Comparison of ENCODE assay signal across 16 cellular contexts in genomic region chr15:74340139-74340538, GRCh38. TPM values are rescaled to one million over a fixed set of nuclear protein-coding genes. Genes with fewer than 3 reads are reported as not detected.
DNase-seq lines count a peak whose midpoint lies in the region; ATAC-seq, FAIRE-seq and TF ChIP-seq lines count a peak whose summit lies in the region.
"Had no signal": no experiment of that assay in that cellular context is flagged by ENCODE, and none has a peak within 500 bp of the region (broad histone marks: within the 10 kb centered on the region; RNA-seq: fewer than 3 reads in every experiment).

No MANE protein-coding gene starts in this region.

- peaks cover 9% of the 10 kb centered on the region for H4K20me1 ChIP-seq in K562 (replicated peaks; ENCODE audit: control insufficient read depth, insufficient read depth, low read length)

- H3K79me1 ChIP-seq in mesendoderm (ENCODE audit: low read length) = no peaks in the 10 kb centered on the region

- H3K4me2 ChIP-seq in K562 (ENCODE audit: insufficient read depth, low read length) (no peak overlapping the region), mesendoderm (ENCODE audit: low read length) (no peak overlapping the region)

- TF ChIP-seq RAD21 in K562 (CRISPR knock-in tag; conservative IDR thresholded peaks at IDR 0.05 in 1 of 2, IDR thresholded peaks at IDR 0.05 in 1 of 2) = no peak

- intact Hi-C loops in K562 (cut with micrococcal nuclease) = no loop called here
- intact Hi-C loops in CD8-positive, alpha-beta T cell (cut with DNase I, micrococcal nuclease) = loop anchor here in 1 of 2 experiments (10.0 kb wide), 1 partner anchor 1405 kb away; no protein-coding TSS in a partner anchor

- no peak overlapping the region for H4K5ac ChIP-seq in mesendoderm (ENCODE audit: low read length)

- H2AK5ac ChIP-seq in mesendoderm (ENCODE audit: low read length) = no peak overlapping the region

- no peak overlapping the region for H2BK120ac ChIP-seq in mesendoderm (ENCODE audit: low read depth, low read length)

- no peak for TF ChIP-seq CTCF in K562 (IDR thresholded peaks at IDR 0.05 in 2 of 3, conservative IDR thresholded peaks at IDR 0.05 in 1 of 3; ENCODE audit: insufficient read depth in 2 of 3, low read depth in 1 of 3, low read length in 3 of 3)
- TF ChIP-seq CTCF in CD8-positive, alpha-beta T cell (IDR thresholded peaks at IDR 0.05) = no peak

- no peak overlapping the region for H3K4ac ChIP-seq in mesendoderm (ENCODE audit: low read depth, low read length)

- no peak overlapping the region for H3K27ac Mint-ChIP-seq in CD8-positive, alpha-beta T cell
- H3K27ac Mint-ChIP-seq: activated CD4-positive, alpha-beta memory T cell treated with anti-CD3 and anti-CD28 coated beads, Interleukin-2, amount 10 ng/mL, durations not matched to agents 7 days and 5 days; activated T-helper 2 cell treated with anti-CD3 and anti-CD28 coated beads, Interferon-gamma antibody, Interleukin-2, Interleukin-4, amounts not matched to agents 10 μg/mL and 5 μg/mL and 100 μg/mL, durations not matched to agents 14 hours and 24 hours and 36 hours had no signal

- no peak overlapping the region for H3K4me3 Mint-ChIP-seq in CD8-positive, alpha-beta T cell
- H3K4me3 Mint-ChIP-seq: activated CD4-positive, alpha-beta memory T cell treated with anti-CD3 and anti-CD28 coated beads, Interleukin-2, amount 10 ng/mL, durations not matched to agents 7 days and 5 days had no signal

- peaks cover 2% of the 10 kb centered on the region for H3K27me3 Mint-ChIP-seq in CD8-positive, alpha-beta T cell (ENCODE audit: low read depth)

- no peak for TF ChIP-seq POLR2A in K562 (conservative IDR thresholded peaks at IDR 0.05)

- H2BK15ac ChIP-seq in mesendoderm (replicated peaks; ENCODE audit: low read depth) = no peak overlapping the region

- no peak overlapping the region for H3K23ac ChIP-seq in mesendoderm (ENCODE audit: low read length)

- H3K18ac ChIP-seq in mesendoderm (ENCODE audit: low read length) = no peak overlapping the region

- CTCF ChIA-PET in K562 (lab: Yijun Ruan, JAX; ENCODE audit: low intra/inter-chr PET ratio) = no interaction called here
- CTCF ChIA-PET in CD8-positive, alpha-beta T cell (lab: Charles Lee) = interaction anchor here (0.6 kb wide), 1 partner anchor 99 kb away, joined by 3 read pairs; no protein-coding TSS in a partner anchor

- H3K36me3 Mint-ChIP-seq in CD8-positive, alpha-beta T cell = no peaks in the 10 kb centered on the region

- ATAC-seq in K562 = no peak
- no peak for ATAC-seq in HG02798 (IDR thresholded peaks at IDR 0.05; ENCODE audit: poor library complexity, unreplicated experiment)
- no peak for ATAC-seq in GM21529 (IDR thresholded peaks at IDR 0.05; ENCODE audit: unreplicated experiment)
- no peak for ATAC-seq in CD8-positive, alpha-beta T cell

- H3K9me3 ChIP-seq in K562 (replicated peaks; ENCODE audit: control insufficient read depth, insufficient read depth, low read depth, low read length) = no peaks in the 10 kb centered on the region
- H3K9me3 ChIP-seq in CD8-positive, alpha-beta T cell (ENCODE audit: low read length) = no peaks in the 10 kb centered on the region

- 2% methylated on average over 4 of the region's 4 CpGs for WGBS in K562 (ENCODE audit: insufficient coverage, low coverage, missing lambda C conversion rate)
- no CpG with 5 or more reads among the region's 4 CpGs for WGBS in mesendoderm (ENCODE audit: extremely low coverage, insufficient coverage, low lambda C conversion rate)

- H3K36me3 ChIP-seq in K562 (ENCODE audit: control insufficient read depth, insufficient read depth, low read length) (no peaks in the 10 kb centered on the region), mesendoderm (ENCODE audit: control insufficient read depth, insufficient read depth, low read length) (no peaks in the 10 kb centered on the region)
- no peaks in the 10 kb centered on the region for H3K36me3 ChIP-seq in CD8-positive, alpha-beta T cell (ENCODE audit: insufficient read depth, low read length)

- BruUV-seq in K562 (replicated peaks; lab: Mats Ljungman, UMichigan) = no TSS peak

- H3K4me1 Mint-ChIP-seq in CD8-positive, alpha-beta T cell (ENCODE audit: low read depth) = no peaks in the 10 kb centered on the region
- H3K4me1 Mint-ChIP-seq: activated CD4-positive, alpha-beta memory T cell treated with anti-CD3 and anti-CD28 coated beads, Interleukin-2, amount 10 ng/mL, durations not matched to agents 7 days and 5 days had no signal

- H3K27me3 ChIP-seq in K562 (ENCODE audit: control insufficient read depth in 2 of 2, insufficient read depth in 2 of 2, low read length in 2 of 2) = peaks cover 20 to 83% of the 10 kb centered on the region in 2 experiments
- no peaks in the 10 kb centered on the region for H3K27me3 ChIP-seq in mesendoderm (ENCODE audit: insufficient read depth, low read length, poor library complexity)
- H3K27me3 ChIP-seq in CD8-positive, alpha-beta T cell (ENCODE audit: insufficient read depth, low read length) = no peaks in the 10 kb centered on the region

- H3K27ac ChIP-seq in K562 (ENCODE audit: extremely low read depth, low read depth, low read length) = no peak overlapping the region
- H3K27ac ChIP-seq in mesendoderm (ENCODE audit: low read depth, low read length) = no peak overlapping the region
- no peak overlapping the region for H3K27ac ChIP-seq in CD8-positive, alpha-beta T cell (ENCODE audit: low read depth, low read length)
- H3K27ac ChIP-seq: parathyroid adenoma had no signal

- no peak overlapping the region for H4K8ac ChIP-seq in mesendoderm (ENCODE audit: low read depth, low read length)

- H3K79me2 ChIP-seq in K562 (ENCODE audit: control insufficient read depth, insufficient read depth, low read length) = no peaks in the 10 kb centered on the region
- no peaks in the 10 kb centered on the region for H3K79me2 ChIP-seq in mesendoderm (ENCODE audit: control insufficient read depth, insufficient read depth, low read length)
- H3K79me2 ChIP-seq: parathyroid adenoma had no signal

- H3K9ac ChIP-seq in K562 (ENCODE audit: insufficient read depth in 1 of 2, low read depth in 2 of 2, low read length in 2 of 2) (no peak overlapping the region), mesendoderm (ENCODE audit: low read length) (no peak overlapping the region)
- H3K9ac ChIP-seq: parathyroid adenoma had no signal

- H2AFZ ChIP-seq in K562 (ENCODE audit: low read depth, low read length) = no peak overlapping the region
- H2AFZ ChIP-seq: parathyroid adenoma had no signal

- H3K9me1 ChIP-seq in K562 (ENCODE audit: control insufficient read depth, insufficient read depth, low read length) = peaks cover 2% of the 10 kb centered on the region

- H3K4me1 ChIP-seq in K562 (replicated peaks in 1 of 2; ENCODE audit: control insufficient read depth in 2 of 2, insufficient read depth in 2 of 2, low read length in 2 of 2) (peaks cover 0 to 5% of the 10 kb centered on the region in 2 experiments; a peak in 2 of 5 replicates), mesendoderm (ENCODE audit: control insufficient read depth, low read depth, low read length) (no peaks in the 10 kb centered on the region)
- H3K4me1 ChIP-seq in CD8-positive, alpha-beta T cell (ENCODE audit: insufficient read depth, low read length) = no peaks in the 10 kb centered on the region
- H3K4me1 ChIP-seq: parathyroid adenoma had no signal

- no peaks in the 10 kb centered on the region for H3K9me3 Mint-ChIP-seq in CD8-positive, alpha-beta T cell
- H3K9me3 Mint-ChIP-seq: activated CD4-positive, alpha-beta memory T cell treated with anti-CD3 and anti-CD28 coated beads, Interleukin-2, amount 10 ng/mL, durations not matched to agents 7 days and 5 days; activated T-helper 2 cell treated with anti-CD3 and anti-CD28 coated beads, Interferon-gamma antibody, Interleukin-2, Interleukin-4, amounts not matched to agents 10 μg/mL and 5 μg/mL and 100 μg/mL, durations not matched to agents 14 hours and 24 hours and 36 hours had no signal

- in situ Hi-C loops in K562 (cut with MboI) = loop anchor here (25.0 kb wide), 1 partner anchor 947 kb away; the partner anchor contains the start of gene GOLGA6D

- no peak overlapping the region for H2BK5ac ChIP-seq in mesendoderm (ENCODE audit: low read length)

- POLR2A ChIA-PET in K562 (lab: Yijun Ruan, JAX) = interaction anchor here (0.5 to 1.4 kb wide), 2 partner anchors 10 to 72 kb away, joined by 4 read pairs; no protein-coding TSS in a partner anchor
- POLR2A ChIA-PET in CD8-positive, alpha-beta T cell (lab: Charles Lee) = no interaction called here

- TF ChIP-seq EP300 in K562 (IDR thresholded peaks at IDR 0.05; ENCODE audit: low read length) = no peak

- H3K4me3 ChIP-seq in K562 (no peak overlapping the region), mesendoderm (ENCODE audit: low read length) (no peak overlapping the region)
- H3K4me3 ChIP-seq in CD8-positive, alpha-beta T cell (ENCODE audit: low read depth, low read length) = no peak overlapping the region

- no peak overlapping the region for H3K56ac ChIP-seq in mesendoderm (ENCODE audit: low read length)

- DNase-seq in EH (ENCODE audit: low read depth) (peak; percentile 61), NOMO-1 treated with DMSO at 0.1 percent for 48 hours (lab: John Stamatoyannopoulos, UW; ENCODE audit: unreplicated experiment) (peak; percentile 59), K562 (ENCODE audit: extremely low read depth in 1 of 4, low spot score in 3 of 4) (no peak), mesendoderm (peak; percentile 60), NCI-H128 (lab: John Stamatoyannopoulos, UW; ENCODE audit: unreplicated experiment) (no peak)
- no peak for DNase-seq in CD8-positive, alpha-beta T cell
- DNase-seq: activated CD4-positive, alpha-beta memory T cell treated with anti-CD3 and anti-CD28 coated beads, Interleukin-2, amount 10 ng/mL, durations not matched to agents 7 days and 5 days; DMS53; NCI-H1417 treated with DMSO at 0.1 percent for 48 hours; NCI-H524 had no signal

- FAIRE-seq in K562 (lab: Jason Lieb, UNC) = peak; percentile 15
- FAIRE-seq: frontal cortex had no signal

RNA-seq across cellular contexts. Expression of gene CYP11A1, which starts 27.3 kb away (rescaled TPM):
- total RNA-seq in K562 (2011; cell fraction: chromatin; rRNA removed; ENCODE audit: low replicate concordance) = 0.21 TPM in 1 of 2 replicates, not detected in the other
- total RNA-seq in K562 (2011; cell fraction: nucleolus; rRNA removed) = not detected in 2 replicates
- not detected in 2 replicates for total RNA-seq in K562 (2011; cell fraction: nucleoplasm; rRNA removed)
- total RNA-seq in K562 (2014; rRNA removed) (0.12 TPM in 1 of 2 replicates, not detected in the other), K562 (2014; rRNA removed; fragmentation: Illumina TruSeq; extraction: Trizol) (not detected in 2 replicates), K562 (2015; rRNA removed; fragmentation: Illumina TruSeq; extraction: Trizol) (not detected in 2 replicates), K562 (2021) (0.16 and 0.25 TPM in 2 replicates)
- polyA plus RNA-seq in K562 (2011; rRNA removed) (0.23 and 0.24 TPM in 2 replicates), K562 (2014; fragmentation: Illumina TruSeq; extraction: Trizol) (0.06 TPM in 1 of 2 replicates, not detected in the other), K562 (2014; fragmentation: Nextera tagmentation; extraction: Ambion mirVana) (under 1 TPM; 0.06 to 0.10 TPM), K562 (2014; rRNA removed) (not detected in 2 replicates)
- polyA plus RNA-seq in K562 (2011; cell fraction: cytosol; rRNA removed) = 0.07 and 0.37 TPM in 2 replicates
- 0.08 and 0.61 TPM in 2 replicates for polyA plus RNA-seq in K562 (2011; cell fraction: nucleus; rRNA removed)
- 0.22 and 1.5 TPM in 2 replicates for polyA plus RNA-seq in K562 (2012)
- polyA minus RNA-seq in K562 (2011; rRNA and poly(A)+ RNA removed) = 0.35 TPM in 1 of 2 replicates, not detected in the other
- polyA minus RNA-seq in K562 (2011; cell fraction: cytosol; rRNA and poly(A)+ RNA removed) = 0.38 TPM in 1 of 2 replicates, not detected in the other
- not detected in 2 replicates for polyA minus RNA-seq in K562 (2011; cell fraction: nucleus; rRNA and poly(A)+ RNA removed)
- 2.5 TPM for polyA plus RNA-seq in mesendoderm (2013, experiment 1 of 2)
- 2.9 TPM for polyA plus RNA-seq in mesendoderm (2013, experiment 2 of 2)
- total RNA-seq in CD8-positive, alpha-beta T cell = not detected
- total RNA-seq: activated CD4-positive, alpha-beta memory T cell treated with anti-CD3 and anti-CD28 coated beads, Interleukin-2, amount 10 ng/mL, durations not matched to agents 7 days and 5 days; activated T-helper 2 cell treated with anti-CD3 and anti-CD28 coated beads, Interferon-gamma antibody, Interleukin-2, Interleukin-4, amounts not matched to agents 10 μg/mL and 5 μg/mL and 100 μg/mL, durations not matched to agents 14 hours and 24 hours and 36 hours; frontal cortex; temporal lobe had no signal

Comparison
In these comparisons a context has a peak if more than half of its experiments do, and no peak if none do; other contexts are left out.
1. DNase-seq: peak in EH (single experiment), NOMO-1 treated with DMSO at 0.1 percent for 48 hours (single experiment) and mesendoderm (single experiment); none in K562 (0 of 4), NCI-H128 (single experiment) and CD8-positive, alpha-beta T cell (0 of 7).